In the genomic region with DNA sequence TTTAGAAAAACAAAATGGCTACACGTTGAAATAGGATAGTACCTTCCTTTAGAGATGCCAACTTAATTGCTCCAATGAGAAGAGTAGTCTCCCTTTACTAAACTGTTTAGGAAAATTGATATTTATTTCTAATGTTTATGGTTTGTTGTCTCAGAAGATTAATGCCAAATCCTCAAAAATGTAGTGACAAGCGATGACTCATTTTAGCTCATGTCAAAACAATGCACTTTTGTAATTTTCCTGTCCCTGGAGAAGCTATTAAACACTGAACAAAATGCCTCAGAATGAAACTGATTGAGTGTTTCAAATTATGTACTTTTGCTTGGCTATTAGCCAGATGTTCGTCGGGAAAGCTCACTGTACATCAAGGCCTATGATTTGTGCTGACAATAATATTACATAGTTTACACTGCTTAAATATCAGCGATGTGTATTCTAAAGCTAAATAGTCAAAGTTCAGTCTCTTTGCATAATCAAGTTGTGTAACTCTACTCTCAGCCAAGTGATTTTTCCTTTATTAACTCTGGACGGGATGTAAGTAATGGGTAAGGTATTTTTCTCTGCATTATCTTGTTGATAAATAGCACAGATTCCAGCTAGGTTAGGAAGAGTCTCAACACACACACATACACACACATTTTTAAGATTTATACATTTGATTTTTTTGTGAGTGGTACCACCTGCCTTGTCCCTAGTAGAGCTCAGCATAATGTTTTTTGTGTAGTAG, we compare ENCODE assay signal across 8 cellular contexts.
DNase-seq lines count a peak whose midpoint lies in the region; ATAC-seq, FAIRE-seq and TF ChIP-seq lines count a peak whose summit lies in the region.

No MANE protein-coding gene starts in this region.

- H4K20me1 ChIP-seq in endothelial cell of umbilical vein (replicated peaks; ENCODE audit: control insufficient read depth, extremely low read depth, insufficient read depth, low read length), result no peaks in the 10 kb centered on the region
- no peaks in the 10 kb centered on the region for H4K20me1 ChIP-seq in osteoblast (ENCODE audit: insufficient read depth, low read length)

- ATAC-seq in HG02852 (IDR thresholded peaks at IDR 0.05; ENCODE audit: unreplicated experiment), result no peak
- ATAC-seq in T-helper 17 cell, result no peak

- peaks cover 9% of the 10 kb centered on the region for H3K79me2 ChIP-seq in endothelial cell of umbilical vein (ENCODE audit: control insufficient read depth, insufficient read depth, low read length)
- H3K79me2 ChIP-seq in osteoblast (ENCODE audit: insufficient read depth, low read length), result no peaks in the 10 kb centered on the region

- peak overlapping the region in 1 of 3 experiments; percentile 24 for H3K4me3 ChIP-seq in endothelial cell of umbilical vein (replicated peaks in 1 of 3; ENCODE audit: insufficient read depth in 1 of 3, low read depth in 1 of 3, low read length in 3 of 3)
- peak overlapping the region; percentile 53 for H3K4me3 ChIP-seq in osteoblast (ENCODE audit: insufficient read depth, low read length)
- no peak overlapping the region for H3K4me3 ChIP-seq in WERI-Rb-1 (ENCODE audit: low read depth, low read length)

- H3K4me1 Mint-ChIP-seq in T-helper 17 cell, result no peaks in the 10 kb centered on the region

- FAIRE-seq in endothelial cell of umbilical vein (lab: Jason Lieb, UNC), result peak; percentile 87

- peak overlapping the region; percentile 80 for H3K9ac ChIP-seq in endothelial cell of umbilical vein (replicated peaks; ENCODE audit: extremely low read depth, insufficient read depth, low read length)

- no peak overlapping the region for H3K4me3 Mint-ChIP-seq in T-helper 17 cell

- H3K4me1 ChIP-seq in endothelial cell of umbilical vein (ENCODE audit: control insufficient read depth, extremely low read depth, insufficient read depth, low read length), result peaks cover 34% of the 10 kb centered on the region
- H3K4me1 ChIP-seq in osteoblast (ENCODE audit: insufficient read depth, low read length), result peaks cover 45% of the 10 kb centered on the region

- peak; percentile 98 for DNase-seq in ELR (ENCODE audit: low read depth)
- peak; percentile 56 for DNase-seq in NCI-H2227 treated with DMSO at 0.1 percent for 48 hours (lab: John Stamatoyannopoulos, UW)
- DNase-seq in endothelial cell of umbilical vein (ENCODE audit: low read depth, low spot score), result peak; percentile 92
- DNase-seq in osteoblast (ENCODE audit: insufficient read length, low spot score, missing footprints), result peak; percentile 85
- no peak for DNase-seq in DMS153 (lab: John Stamatoyannopoulos, UW)
- no peak for DNase-seq in T-helper 17 cell
- no peak for DNase-seq in WERI-Rb-1

- no peaks in the 10 kb centered on the region for H3K27me3 Mint-ChIP-seq in T-helper 17 cell

- POLR2A ChIA-PET in endothelial cell of umbilical vein (lab: Charles Lee), result interaction anchor here (0.7 to 1.5 kb wide), 4 partner anchors 17 to 144 kb away, joined by 3 to 6 read pairs (median 4); no protein-coding TSS in a partner anchor

- H3K27ac Mint-ChIP-seq in T-helper 17 cell, result no peak overlapping the region

- BruUV-seq in endothelial cell of umbilical vein (replicated peaks; lab: Mats Ljungman, UMichigan), result no TSS peak

- H3K27ac ChIP-seq in endothelial cell of umbilical vein (ENCODE audit: insufficient read depth, low read depth, low read length) (peak overlapping the region; percentile 94), osteoblast (ENCODE audit: low read depth, low read length) (peak overlapping the region; percentile 80), WERI-Rb-1 (no peak overlapping the region)

- no peaks in the 10 kb centered on the region for H3K36me3 Mint-ChIP-seq in T-helper 17 cell (ENCODE audit: low read depth)

- H3K4me2 ChIP-seq in endothelial cell of umbilical vein (ENCODE audit: insufficient read depth, low read length) (peak overlapping the region; percentile 84), osteoblast (ENCODE audit: insufficient read depth, low read length) (peak overlapping the region; percentile 80)

- no peaks in the 10 kb centered on the region for H3K9me3 ChIP-seq in endothelial cell of umbilical vein (replicated peaks; ENCODE audit: control insufficient read depth, insufficient read depth, low read length)
- H3K9me3 ChIP-seq in osteoblast (ENCODE audit: low read depth, low read length), result no peaks in the 10 kb centered on the region
- H3K9me3 ChIP-seq in T-helper 17 cell (ENCODE audit: control insufficient read depth, low read length, poor library complexity, severe bottlenecking), result no peaks in the 10 kb centered on the region
- H3K9me3 ChIP-seq in WERI-Rb-1 (ENCODE audit: severe bottlenecking), result no peaks in the 10 kb centered on the region

- no peak for TF ChIP-seq CTCF in endothelial cell of umbilical vein (IDR thresholded peaks at IDR 0.05; ENCODE audit: extremely low read depth in 1 of 2, insufficient read depth in 1 of 2, low read depth in 1 of 2, low read length in 2 of 2)
- no peak for TF ChIP-seq CTCF in osteoblast (IDR thresholded peaks at IDR 0.05; ENCODE audit: extremely low read depth, low read depth, low read length)
- TF ChIP-seq CTCF in WERI-Rb-1 (IDR thresholded peaks at IDR 0.05; ENCODE audit: low read depth, low read length), result no peak

- no peaks in the 10 kb centered on the region for H3K27me3 ChIP-seq in endothelial cell of umbilical vein (ENCODE audit: control insufficient read depth in 2 of 2, insufficient read depth in 2 of 2, low read length in 2 of 2)
- no peaks in the 10 kb centered on the region for H3K27me3 ChIP-seq in osteoblast (ENCODE audit: insufficient read depth, low read length)
- no peaks in the 10 kb centered on the region for H3K27me3 ChIP-seq in WERI-Rb-1 (ENCODE audit: insufficient read depth, low read depth, severe bottlenecking)

- no peak for TF ChIP-seq POLR2A in endothelial cell of umbilical vein (IDR thresholded peaks at IDR 0.05; ENCODE audit: low read depth, low read length)

- H2AFZ ChIP-seq in endothelial cell of umbilical vein (ENCODE audit: low read depth, low read length) (peak overlapping the region; percentile 10), osteoblast (ENCODE audit: low read length) (no peak overlapping the region)

- intact Hi-C loops in endothelial cell of umbilical vein (cut with micrococcal nuclease), result loop anchor here (1.0 kb wide), 3 partner anchors 25 to 140 kb away; no protein-coding TSS in a partner anchor

- dilution Hi-C loops in endothelial cell of umbilical vein (cut with MboI; ENCODE audit: extremely low pct_ligation_motif_present, low sequenced_read_pairs), result no loop called here

- H3K36me3 ChIP-seq in endothelial cell of umbilical vein (ENCODE audit: control insufficient read depth in 2 of 2, extremely low read depth in 1 of 2, insufficient read depth in 2 of 2, low read length in 2 of 2), result no peaks in the 10 kb centered on the region
- no peaks in the 10 kb centered on the region for H3K36me3 ChIP-seq in osteoblast (ENCODE audit: insufficient read depth, low read length)
- H3K36me3 ChIP-seq in WERI-Rb-1, result no peaks in the 10 kb centered on the region

- no peaks in the 10 kb centered on the region for H3K9me1 ChIP-seq in endothelial cell of umbilical vein (replicated peaks; ENCODE audit: control insufficient read depth, extremely low read depth, insufficient read depth, low read length)

- CTCF ChIA-PET in endothelial cell of umbilical vein (lab: Charles Lee), result interaction anchor here (0.7 to 4.3 kb wide), 13 partner anchors 9 to 353 kb away, joined by 3 to 16 read pairs (median 3); no protein-coding TSS in a partner anchor

TF ChIP-seq in endothelial cell of umbilical vein, 7 proteins besides CTCF, POLR2A, EP300 and RAD21:
- peak; percentile 25 for TF ChIP-seq POLR2AphosphoS5 (IDR thresholded peaks at IDR 0.05; ENCODE audit: insufficient read depth, low read depth, low read length)
- TF ChIP-seq GATA2 (IDR thresholded peaks at IDR 0.05; ENCODE audit: insufficient read depth, insufficient read length, low read depth, low read length), result peak; percentile 21
- TF ChIP-seq, protein P1, sequence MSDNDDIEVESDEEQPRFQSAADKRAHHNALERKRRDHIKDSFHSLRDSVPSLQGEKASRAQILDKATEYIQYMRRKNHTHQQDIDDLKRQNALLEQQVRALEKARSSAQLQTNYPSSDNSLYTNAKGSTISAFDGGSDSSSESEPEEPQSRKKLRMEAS (IDR thresholded peaks at IDR 0.05; ENCODE audit: insufficient read depth, insufficient read length), result no peak
- TF ChIP-seq FOS (IDR thresholded peaks at IDR 0.05; ENCODE audit: borderline replicate concordance, insufficient read depth, low read length), result peak; percentile 90
- TF ChIP-seq EZH2 (IDR thresholded peaks at IDR 0.05; ENCODE audit: borderline replicate concordance, low read depth, low read length, severe bottlenecking), result no peak
- peak; percentile 93 for TF ChIP-seq JUN (IDR thresholded peaks at IDR 0.05; ENCODE audit: borderline replicate concordance, insufficient read depth, insufficient read length, low read depth)

Comparison
In these comparisons a context has a peak if more than half of its experiments do, and no peak if none do; other contexts are left out.
1. DNase-seq: peak in ELR (single experiment), NCI-H2227 treated with DMSO at 0.1 percent for 48 hours (single experiment), endothelial cell of umbilical vein (single experiment) and osteoblast (single experiment); none in DMS153 (single experiment), T-helper 17 cell (0 of 3) and WERI-Rb-1 (single experiment).